ENCODE assay signal across 1 cellular context in the genomic region with DNA sequence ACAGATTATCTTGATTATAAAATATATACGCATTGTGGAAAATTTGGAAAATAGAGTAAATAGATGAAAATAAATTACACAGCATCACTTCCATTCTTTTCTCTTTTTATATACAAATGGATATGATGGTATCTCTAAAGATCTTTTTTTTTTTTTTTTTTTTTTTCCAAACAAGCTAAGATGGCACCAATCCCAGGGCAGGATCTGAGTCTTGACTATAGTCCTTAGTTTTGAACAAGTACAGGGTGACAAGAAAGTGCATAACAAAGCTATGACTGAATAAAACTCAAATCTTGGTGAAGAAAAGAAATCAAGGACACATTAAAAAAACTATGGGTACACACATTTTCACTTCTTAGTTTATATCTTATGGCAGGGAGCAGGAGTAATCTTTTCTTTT.
TF ChIP-seq lines count a peak whose summit lies in the region.

No MANE protein-coding gene starts in this region.

TF ChIP-seq in A549, 52 proteins besides CTCF, POLR2A, EP300 and RAD21 (continued from another document):
- TF ChIP-seq, protein P1, sequence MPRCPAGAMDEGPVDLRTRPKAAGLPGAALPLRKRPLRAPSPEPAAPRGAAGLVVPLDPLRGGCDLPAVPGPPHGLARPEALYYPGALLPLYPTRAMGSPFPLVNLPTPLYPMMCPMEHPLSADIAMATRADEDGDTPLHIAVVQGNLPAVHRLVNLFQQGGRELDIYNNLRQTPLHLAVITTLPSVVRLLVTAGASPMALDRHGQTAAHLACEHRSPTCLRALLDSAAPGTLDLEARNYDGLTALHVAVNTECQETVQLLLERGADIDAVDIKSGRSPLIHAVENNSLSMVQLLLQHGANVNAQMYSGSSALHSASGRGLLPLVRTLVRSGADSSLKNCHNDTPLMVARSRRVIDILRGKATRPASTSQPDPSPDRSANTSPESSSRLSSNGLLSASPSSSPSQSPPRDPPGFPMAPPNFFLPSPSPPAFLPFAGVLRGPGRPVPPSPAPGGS (IDR thresholded peaks at IDR 0.05): no peak
- TF ChIP-seq NPAS2 (CRISPR knock-in tag; IDR thresholded peaks at IDR 0.05; ENCODE audit: borderline replicate concordance) (no peak), HDAC2 (IDR thresholded peaks at IDR 0.05) (no peak)
